15 cellular contexts compared by ENCODE assay signal in the genomic region with DNA sequence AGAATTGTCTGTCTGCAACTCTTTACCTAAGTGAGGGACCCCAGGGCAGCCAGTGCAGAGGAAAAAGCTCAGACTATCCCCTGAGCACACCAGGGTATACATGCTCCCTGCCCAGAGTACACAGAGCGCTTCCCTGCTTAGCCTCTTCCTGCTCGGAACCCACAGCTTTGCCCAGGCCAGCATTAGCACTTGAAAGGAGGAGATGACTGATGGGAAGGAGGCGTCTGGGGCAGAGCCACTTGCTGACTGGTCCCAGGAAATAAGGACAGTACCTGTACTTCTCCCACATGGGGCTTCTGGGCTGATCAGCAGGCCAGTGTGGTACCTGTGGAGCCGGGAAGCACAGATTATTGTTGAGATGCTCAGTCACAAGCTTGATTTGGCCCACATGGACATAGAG. TPM values are rescaled to one million over a fixed set of nuclear protein-coding genes. Genes with fewer than 3 reads are reported as not detected.
DNase-seq lines count a peak whose midpoint lies in the region; ATAC-seq and TF ChIP-seq lines count a peak whose summit lies in the region.
"Had no signal": no experiment of that assay in that cellular context is flagged by ENCODE, and none has a peak within 500 bp of the region (broad histone marks: within the 10 kb centered on the region; RNA-seq: fewer than 3 reads in every experiment).

No MANE protein-coding gene starts in this region.

- H3K36me3 ChIP-seq in BLaER1 treated with 17β-estradiol and CSF1 and Interleukin-3, amounts not matched to agents 10 nM and 100 nM, result peaks cover 30 to 98% (median 53%) of the 10 kb centered on the region in 11 experiments
- H3K36me3 ChIP-seq in NT2/D1 (ENCODE audit: insufficient read depth, insufficient read length, low read length) (peaks cover 35% of the 10 kb centered on the region), endodermal cell (ENCODE audit: control insufficient read depth, insufficient read depth, low read length) (peaks cover 28% of the 10 kb centered on the region), parathyroid adenoma (ENCODE audit: control insufficient read depth, insufficient read depth, low read length) (no peaks in the 10 kb centered on the region)

- H3K27ac ChIP-seq in BLaER1 treated with 17β-estradiol and CSF1 and Interleukin-3, amounts not matched to agents 10 nM and 100 nM, result no peak overlapping the region
- H3K27ac ChIP-seq in endodermal cell (ENCODE audit: low read depth, low read length) (peak overlapping the region; percentile 47), parathyroid adenoma (peak overlapping the region; percentile 95)
- H3K27ac ChIP-seq: suprapubic skin had no signal

- TF ChIP-seq CTCF in endodermal cell (conservative IDR thresholded peaks at IDR 0.05) (no peak), parathyroid adenoma (IDR thresholded peaks at IDR 0.05) (no peak)

- peaks cover 51 to 71% (median 59%) of the 10 kb centered on the region in 10 experiments for H3K4me1 ChIP-seq in BLaER1 treated with 17β-estradiol and CSF1 and Interleukin-3, amounts not matched to agents 10 nM and 100 nM
- H3K4me1 ChIP-seq in NT2/D1 (ENCODE audit: insufficient read depth, insufficient read length), result peaks cover 12% of the 10 kb centered on the region
- peaks cover 13% of the 10 kb centered on the region for H3K4me1 ChIP-seq in endodermal cell (ENCODE audit: control insufficient read depth, insufficient read depth, low read length)
- peaks cover 54% of the 10 kb centered on the region for H3K4me1 ChIP-seq in parathyroid adenoma

- H4K20me1 ChIP-seq in BLaER1 treated with 17β-estradiol and CSF1 and Interleukin-3, amounts not matched to agents 10 nM and 100 nM, result peaks cover 0 to 57% (median 4%) of the 10 kb centered on the region in 11 experiments; a peak in 9 of 22 replicates

- H3K36me3 Mint-ChIP-seq in endodermal cell (ENCODE audit: low read depth), result peaks cover 17% of the 10 kb centered on the region

- H3K27me3 ChIP-seq in BLaER1 treated with 17β-estradiol and CSF1 and Interleukin-3, amounts not matched to agents 10 nM and 100 nM, result no peaks in the 10 kb centered on the region
- H3K27me3 ChIP-seq in NT2/D1 (ENCODE audit: insufficient read depth, insufficient read length), result no peaks in the 10 kb centered on the region
- no peaks in the 10 kb centered on the region for H3K27me3 ChIP-seq in endodermal cell (ENCODE audit: control insufficient read depth, insufficient read depth, low read length, poor library complexity, severe bottlenecking)
- H3K27me3 ChIP-seq in parathyroid adenoma (ENCODE audit: control insufficient read depth, insufficient read depth, low read length), result no peaks in the 10 kb centered on the region
- H3K27me3 ChIP-seq: MG63, suprapubic skin had no signal

- H3K79me2 ChIP-seq in parathyroid adenoma, result peaks cover 54% of the 10 kb centered on the region

- no peak overlapping the region for H2AFZ ChIP-seq in parathyroid adenoma

- no peaks in the 10 kb centered on the region for H3K9me3 ChIP-seq in BLaER1 treated with 17β-estradiol and CSF1 and Interleukin-3, amounts not matched to agents 10 nM and 100 nM (replicated peaks in 1 of 11)
- H3K9me3 ChIP-seq in NT2/D1 (ENCODE audit: insufficient read depth, low read length) (no peaks in the 10 kb centered on the region), endodermal cell (ENCODE audit: control insufficient read depth, low read length) (no peaks in the 10 kb centered on the region), parathyroid adenoma (ENCODE audit: control insufficient read depth, low read length) (no peaks in the 10 kb centered on the region)
- H3K9me3 ChIP-seq: MG63, suprapubic skin had no signal

- no peak overlapping the region for H3K4me3 Mint-ChIP-seq in endodermal cell
- H3K4me3 Mint-ChIP-seq: activated T-helper 17 cell treated with anti-CD3 and anti-CD28 coated beads, Interleukin-2, amount 50 U/mL, for 72 hours; T-helper 1 cell treated with Interleukin-12 subunit alpha and Interleukin-12 subunit beta and Interleukin-4 antibody, amounts not matched to agents 30 μg/mL and 1 μg/mL, for 36 hours had no signal

- WGBS in endodermal cell (ENCODE audit: insufficient coverage in 1 of 2, insufficient read length in 1 of 2), 2 experiments, result 78 to 81% methylated on average over 3 to 4 of the region's 4 CpGs

- ATAC-seq in HG03175 (IDR thresholded peaks at IDR 0.05; ENCODE audit: unreplicated experiment) (no peak), GM21717 (IDR thresholded peaks at IDR 0.05; ENCODE audit: unreplicated experiment) (no peak)

- H3K9me3 Mint-ChIP-seq in endodermal cell, result no peaks in the 10 kb centered on the region
- H3K9me3 Mint-ChIP-seq: activated T-helper 17 cell treated with anti-CD3 and anti-CD28 coated beads, Interleukin-2, amount 50 U/mL, for 72 hours; T-helper 1 cell treated with Interleukin-12 subunit alpha and Interleukin-12 subunit beta and Interleukin-4 antibody, amounts not matched to agents 30 μg/mL and 1 μg/mL, for 36 hours had no signal

- H3K27ac Mint-ChIP-seq in endodermal cell, result peak overlapping the region; percentile 59
- H3K27ac Mint-ChIP-seq: T-helper 1 cell treated with Interleukin-12 subunit alpha and Interleukin-12 subunit beta and Interleukin-4 antibody, amounts not matched to agents 30 μg/mL and 1 μg/mL, for 36 hours had no signal

- peak overlapping the region in 8 of 11 experiments; percentile 2 to 67 (median 36); a peak in 13 of 22 replicates for H3K4me2 ChIP-seq in BLaER1 treated with 17β-estradiol and CSF1 and Interleukin-3, amounts not matched to agents 10 nM and 100 nM
- H3K4me2 ChIP-seq in parathyroid adenoma (ENCODE audit: low read length), result no peak overlapping the region

- peaks cover 29% of the 10 kb centered on the region for H3K4me1 Mint-ChIP-seq in endodermal cell
- H3K4me1 Mint-ChIP-seq: activated T-helper 17 cell treated with anti-CD3 and anti-CD28 coated beads, Interleukin-2, amount 50 U/mL, for 72 hours had no signal

- peak; percentile 25 for DNase-seq in NT2/D1 (ENCODE audit: low read depth, low spot score)
- DNase-seq in endodermal cell, result peak; percentile 76
- no peak for DNase-seq in activated CD4-positive, alpha-beta T cell treated with anti-CD3 and anti-CD28 coated beads for 48 hours
- no peak for DNase-seq in NCI-H510A treated with DMSO at 0.1 percent for 48 hours (lab: John Stamatoyannopoulos, UW)
- DNase-seq: NCI-H446 treated with DMSO at 0.1 percent for 48 hours, SIG-M5 had no signal

- no peak overlapping the region for H3K4me3 ChIP-seq in BLaER1 treated with 17β-estradiol and CSF1 and Interleukin-3, amounts not matched to agents 10 nM and 100 nM
- H3K4me3 ChIP-seq in NT2/D1 (ENCODE audit: insufficient read length, low read depth) (no peak overlapping the region), endodermal cell (ENCODE audit: low read length) (no peak overlapping the region), parathyroid adenoma (ENCODE audit: low read depth, low read length) (no peak overlapping the region)
- H3K4me3 ChIP-seq: coronary artery, MG63, suprapubic skin had no signal

- H3K27me3 Mint-ChIP-seq in endodermal cell (ENCODE audit: insufficient read depth), result no peaks in the 10 kb centered on the region
- H3K27me3 Mint-ChIP-seq: activated T-helper 17 cell treated with anti-CD3 and anti-CD28 coated beads, Interleukin-2, amount 50 U/mL, for 72 hours had no signal

- peak overlapping the region in 3 of 11 experiments; percentile 21 to 42 (median 34); a peak in 1 of 22 replicates for H3K9ac ChIP-seq in BLaER1 treated with 17β-estradiol and CSF1 and Interleukin-3, amounts not matched to agents 10 nM and 100 nM
- no peak overlapping the region for H3K9ac ChIP-seq in NT2/D1 (ENCODE audit: insufficient read length, low read depth)
- H3K9ac ChIP-seq in endodermal cell (ENCODE audit: extremely low read depth, low read length, poor library complexity, severe bottlenecking), result no peak overlapping the region
- H3K9ac ChIP-seq in parathyroid adenoma, result no peak overlapping the region

RNA-seq across cellular contexts. Expression of gene TRIM8, which starts 48.4 kb away (rescaled TPM):
- 10 to 100 TPM; 27.7 to 32.7 TPM for total RNA-seq in endodermal cell
- polyA plus RNA-seq in endodermal cell (2013, experiment 1 of 2), result 55.6 TPM
- 46.3 TPM for polyA plus RNA-seq in endodermal cell (2013, experiment 2 of 2)

Comparison
In these comparisons a context has a peak if more than half of its experiments do, and no peak if none do; other contexts are left out.
1. H3K27ac ChIP-seq: peak in endodermal cell (single experiment) and parathyroid adenoma (single experiment); none in BLaER1 treated with 17β-estradiol and CSF1 and Interleukin-3, amounts not matched to agents 10 nM and 100 nM (0 of 11).
2. DNase-seq: peak in NT2/D1 (single experiment) and endodermal cell (single experiment); none in activated CD4-positive, alpha-beta T cell treated with anti-CD3 and anti-CD28 coated beads for 48 hours (single experiment) and NCI-H510A treated with DMSO at 0.1 percent for 48 hours (single experiment).